ENCODE assay signal across 8 cellular contexts in genomic region chr16:25108054-25108453, GRCh38.
DNase-seq lines count a peak whose midpoint lies in the region; ATAC-seq and TF ChIP-seq lines count a peak whose summit lies in the region.

No MANE protein-coding gene starts in this region.

- no peak for ATAC-seq in activated naive CD8-positive, alpha-beta T cell treated with anti-CD3 and anti-CD28 coated beads, Interleukin-2, amount 50 U/mL, for 24 hours
- no peak for ATAC-seq in HG03342 (IDR thresholded peaks at IDR 0.05; ENCODE audit: unreplicated experiment)

- peaks cover 1% of the 10 kb centered on the region for H3K36me3 Mint-ChIP-seq in activated naive CD8-positive, alpha-beta T cell treated with anti-CD3 and anti-CD28 coated beads, Interleukin-2, amount 50 U/mL, for 24 hours (ENCODE audit: low read depth)

- peak overlapping the region; percentile 94 for H3K27ac Mint-ChIP-seq in activated naive CD8-positive, alpha-beta T cell treated with anti-CD3 and anti-CD28 coated beads, Interleukin-2, amount 50 U/mL, for 24 hours

- H3K4me3 Mint-ChIP-seq in activated naive CD8-positive, alpha-beta T cell treated with anti-CD3 and anti-CD28 coated beads, Interleukin-2, amount 50 U/mL, for 24 hours, result peak overlapping the region; percentile 89

- peaks cover 48% of the 10 kb centered on the region for H3K4me1 Mint-ChIP-seq in activated naive CD8-positive, alpha-beta T cell treated with anti-CD3 and anti-CD28 coated beads, Interleukin-2, amount 50 U/mL, for 24 hours

- 0 out of 2 replicates have a peak, but pooled peaks have one; percentile 22 for TF ChIP-seq POLR2A in Raji (IDR thresholded peaks at IDR 0.05; ENCODE audit: insufficient read depth, low read depth, low read length)

- H3K27me3 Mint-ChIP-seq in activated naive CD8-positive, alpha-beta T cell treated with anti-CD3 and anti-CD28 coated beads, Interleukin-2, amount 50 U/mL, for 24 hours, result no peaks in the 10 kb centered on the region

- peak; percentile 19 to 67 for DNase-seq in NCI-H524 (lab: John Stamatoyannopoulos, UW)
- no peak for DNase-seq in NCI-H524 treated with DMSO at 0.1 percent for 48 hours (lab: John Stamatoyannopoulos, UW)
- DNase-seq in activated naive CD8-positive, alpha-beta T cell treated with anti-CD3 and anti-CD28 coated beads, Interleukin-2, amount 50 U/mL, for 24 hours, result peak; percentile 29
- DNase-seq in stimulated activated CD4-positive, alpha-beta T cell treated with anti-CD3 and anti-CD28 coated beads, Interleukin-4, amount 100 ng/mL, for 1 hour, result peak; percentile 38
- DNase-seq in hippocampal formation (lab: John Stamatoyannopoulos, UW), result no peak
- DNase-seq in GM19238 (ENCODE audit: insufficient read length, low spot score), result no peak

- no peaks in the 10 kb centered on the region for H3K9me3 Mint-ChIP-seq in activated naive CD8-positive, alpha-beta T cell treated with anti-CD3 and anti-CD28 coated beads, Interleukin-2, amount 50 U/mL, for 24 hours

Comparison
In these comparisons a context has a peak if more than half of its experiments do, and no peak if none do; other contexts are left out.
1. DNase-seq: peak in NCI-H524 (2 of 2), activated naive CD8-positive, alpha-beta T cell treated with anti-CD3 and anti-CD28 coated beads, Interleukin-2, amount 50 U/mL, for 24 hours (single experiment) and stimulated activated CD4-positive, alpha-beta T cell treated with anti-CD3 and anti-CD28 coated beads, Interleukin-4, amount 100 ng/mL, for 1 hour (single experiment); none in NCI-H524 treated with DMSO at 0.1 percent for 48 hours (single experiment), hippocampal formation (0 of 2) and GM19238 (single experiment).